7 cellular contexts compared by ENCODE assay signal in genomic region chr3:141255864-141256263, GRCh38. TPM values are rescaled to one million over a fixed set of nuclear protein-coding genes. Genes with fewer than 3 reads are reported as not detected.
A peak's percentile ranks its signal among the peaks of the same experiment; 100 is the strongest.
DNase-seq lines count a peak whose midpoint lies in the region; ATAC-seq and TF ChIP-seq lines count a peak whose summit lies in the region.

No MANE protein-coding gene starts in this region.

- H2AK5ac ChIP-seq in trophoblast cell (ENCODE audit: low read length): no peak overlapping the region

- H2BK12ac ChIP-seq in trophoblast cell (ENCODE audit: low read length): no peak overlapping the region

- no peak overlapping the region for H3K18ac ChIP-seq in trophoblast cell (ENCODE audit: low read length)

- in situ Hi-C loops in GM13977 (cut with MboI; ENCODE audit: low pct_unique_long_range_greater_than_20kb, low sequenced_read_pairs, unreplicated experiment): no loop called here

- peaks cover 5% of the 10 kb centered on the region for H3K36me3 Mint-ChIP-seq in central memory CD8-positive, alpha-beta T cell (ENCODE audit: insufficient read depth)

- no peak overlapping the region for H3K27ac ChIP-seq in trophoblast cell (ENCODE audit: low read depth, low read length)

- H3K27me3 Mint-ChIP-seq in central memory CD8-positive, alpha-beta T cell: no peaks in the 10 kb centered on the region

- no peak overlapping the region for H3K4ac ChIP-seq in trophoblast cell (ENCODE audit: low read depth, low read length)

- H4K8ac ChIP-seq in trophoblast cell (ENCODE audit: low read depth, low read length): no peak overlapping the region

- TF ChIP-seq CTCF in GM13977 (IDR thresholded peaks at IDR 0.05; ENCODE audit: extremely low read depth, insufficient read depth, missing control alignments): peak; percentile 23

- H3K9me3 Mint-ChIP-seq in central memory CD8-positive, alpha-beta T cell: no peaks in the 10 kb centered on the region

- H3K4me3 Mint-ChIP-seq in central memory CD8-positive, alpha-beta T cell: no peak overlapping the region

- no peak overlapping the region for H3K9ac ChIP-seq in trophoblast cell (ENCODE audit: low read length)

- H3K79me1 ChIP-seq in trophoblast cell (ENCODE audit: low read length): no peaks in the 10 kb centered on the region

- H4K12ac ChIP-seq in trophoblast cell (ENCODE audit: low read depth, low read length): no peak overlapping the region

- no peaks in the 10 kb centered on the region for H3K4me1 ChIP-seq in trophoblast cell (ENCODE audit: control insufficient read depth in 1 of 2, insufficient read depth in 2 of 2, low read length in 2 of 2)

- no peak overlapping the region for H3K4me2 ChIP-seq in trophoblast cell (ENCODE audit: low read length)

- no peak overlapping the region for H3K4me3 ChIP-seq in trophoblast cell (ENCODE audit: low read depth, low read length)

- WGBS in trophoblast cell (ENCODE audit: extremely low coverage, insufficient coverage, insufficient read length): no CpG with 5 or more reads among the region's 6 CpGs

- peaks cover 22% of the 10 kb centered on the region for H3K4me1 Mint-ChIP-seq in central memory CD8-positive, alpha-beta T cell

- H3K14ac ChIP-seq in trophoblast cell (ENCODE audit: low read length): no peak overlapping the region

- no peaks in the 10 kb centered on the region for H3K27me3 ChIP-seq in trophoblast cell (ENCODE audit: insufficient read depth, low read length)

- no peak overlapping the region for H2AFZ ChIP-seq in trophoblast cell (ENCODE audit: insufficient read depth, low read length, poor library complexity)

- no peak overlapping the region for H2BK5ac ChIP-seq in trophoblast cell (ENCODE audit: low read depth, low read length, poor library complexity)

- no peak overlapping the region for H3K27ac Mint-ChIP-seq in central memory CD8-positive, alpha-beta T cell (ENCODE audit: low read depth)

- no peak overlapping the region for H2BK120ac ChIP-seq in trophoblast cell (ENCODE audit: insufficient read depth, low read length, poor library complexity)

- no peak overlapping the region for H4K91ac ChIP-seq in trophoblast cell (ENCODE audit: low read depth, low read length)

- no peaks in the 10 kb centered on the region for H3K9me3 ChIP-seq in trophoblast cell (ENCODE audit: insufficient read depth, low read depth, low read length)

- H3K36me3 ChIP-seq in trophoblast cell (ENCODE audit: control insufficient read depth in 1 of 2, insufficient read depth in 2 of 2, low read length in 2 of 2): no peaks in the 10 kb centered on the region

- H3K79me2 ChIP-seq in trophoblast cell (ENCODE audit: control insufficient read depth, insufficient read depth, low read length, poor library complexity): no peaks in the 10 kb centered on the region

- H3K23ac ChIP-seq in trophoblast cell (ENCODE audit: low read length): no peak overlapping the region

- peak; percentile 89 for ATAC-seq in central memory CD8-positive, alpha-beta T cell (replicated peaks; ENCODE audit: extremely low read depth, poor library complexity, severe bottlenecking)
- no peak for ATAC-seq in GM21786 (IDR thresholded peaks at IDR 0.05; ENCODE audit: unreplicated experiment)

- DNase-seq in GM13977 (ENCODE audit: low spot score) (no peak), NOMO-1 treated with DMSO at 0.1 percent for 48 hours (lab: John Stamatoyannopoulos, UW; ENCODE audit: unreplicated experiment) (peak; percentile 74), trophoblast cell (peak; percentile 86 to 94), NCI-H1436 treated with DMSO at 0.1 percent for 48 hours (lab: John Stamatoyannopoulos, UW) (no peak), activated gamma-delta T cell (lab: John Stamatoyannopoulos, UW) (no peak)
- DNase-seq in central memory CD8-positive, alpha-beta T cell (ENCODE audit: low spot score in 2 of 2): no peak

RNA-seq across cellular contexts. Expression of gene PXYLP1, which starts 24.2 kb away (rescaled TPM):
- polyA plus RNA-seq in trophoblast cell (2013): 4.8 and 6.0 TPM in 2 replicates

Comparison
In these comparisons a context has a peak if more than half of its experiments do, and no peak if none do; other contexts are left out.
1. DNase-seq: peak in NOMO-1 treated with DMSO at 0.1 percent for 48 hours (single experiment) and trophoblast cell (2 of 2); none in GM13977 (single experiment), central memory CD8-positive, alpha-beta T cell (0 of 2), NCI-H1436 treated with DMSO at 0.1 percent for 48 hours (single experiment) and activated gamma-delta T cell (single experiment).